Comparison of ENCODE assay signal across 14 cellular contexts in the genomic region with DNA sequence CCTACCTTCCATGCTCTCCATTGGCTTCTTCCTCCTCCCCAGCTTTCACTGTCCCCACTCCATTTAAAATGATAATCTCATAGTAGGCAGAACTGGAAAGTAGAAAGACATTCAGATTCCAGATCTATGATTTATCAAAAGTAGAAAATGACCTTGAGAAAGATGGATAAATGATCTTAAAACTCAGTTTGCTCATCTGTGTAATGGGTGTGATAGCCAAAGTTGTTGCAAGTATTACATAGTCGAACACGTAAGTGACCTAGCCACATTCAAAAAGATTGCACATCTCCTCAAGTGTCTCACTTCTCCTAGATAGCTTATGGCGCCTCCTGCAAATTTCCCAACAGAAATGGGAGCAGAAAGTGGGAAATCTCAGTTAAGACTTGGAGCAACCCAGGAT.
DNase-seq lines count a peak whose midpoint lies in the region; ATAC-seq and TF ChIP-seq lines count a peak whose summit lies in the region.
"Had no signal": no experiment of that assay in that cellular context is flagged by ENCODE, and none has a peak within 500 bp of the region (broad histone marks: within the 10 kb centered on the region; RNA-seq: fewer than 3 reads in every experiment).

No MANE protein-coding gene starts in this region.

- H3K9me3 Mint-ChIP-seq in memory B cell (peaks cover 9% of the 10 kb centered on the region), CD14-positive monocyte (peaks cover 3 to 6% (median 4%) of the 10 kb centered on the region in 7 donors)

- H3K9me3 ChIP-seq in BLaER1 treated with 17β-estradiol and CSF1 and Interleukin-3, amounts not matched to agents 10 nM and 100 nM (replicated peaks in 1 of 11), result peaks cover 0 to 24% (median 9%) of the 10 kb centered on the region in 11 experiments; a peak in 13 of 22 replicates
- H3K9me3 ChIP-seq in ascending aorta (no peaks in the 10 kb centered on the region), aorta (ENCODE audit: control insufficient read depth, low read length) (no peaks in the 10 kb centered on the region)

- H3K27ac Mint-ChIP-seq in memory B cell, result peak overlapping the region; percentile 87
- H3K27ac Mint-ChIP-seq in CD14-positive monocyte, result peak overlapping the region in 2 of 7 donors; percentile 52 to 64

- intact Hi-C loops in ascending aorta (cut with DNase I), result no loop called here
- intact Hi-C loops in aorta (cut with DNase I), result no loop called here
- intact Hi-C loops in CD14-positive monocyte (cut with micrococcal nuclease), result no loop called here
- intact Hi-C loops in cardiac septum (cut with DNase I), result no loop called here

- peaks cover 0 to 12% (median 4%) of the 10 kb centered on the region in 11 experiments; a peak in 2 of 22 replicates for H3K36me3 ChIP-seq in BLaER1 treated with 17β-estradiol and CSF1 and Interleukin-3, amounts not matched to agents 10 nM and 100 nM
- H3K36me3 ChIP-seq in ascending aorta (peaks cover 9 to 16% of the 10 kb centered on the region in 2 donors), aorta (ENCODE audit: control insufficient read depth in 1 of 2, insufficient read depth in 2 of 2, low read length in 1 of 2) (peaks cover 6 to 7% of the 10 kb centered on the region in 2 donors)

- no peak overlapping the region for H3K4me3 Mint-ChIP-seq in memory B cell
- no peak overlapping the region for H3K4me3 Mint-ChIP-seq in CD14-positive monocyte
- H3K4me3 Mint-ChIP-seq: CD4-positive, alpha-beta memory T cell had no signal

- H3K36me3 Mint-ChIP-seq in memory B cell (peaks cover 23% of the 10 kb centered on the region), CD14-positive monocyte (peaks cover 10 to 13% of the 10 kb centered on the region in 2 donors)

- no peak overlapping the region for H3K9ac ChIP-seq in BLaER1 treated with 17β-estradiol and CSF1 and Interleukin-3, amounts not matched to agents 10 nM and 100 nM

- H3K27me3 ChIP-seq in BLaER1 treated with 17β-estradiol and CSF1 and Interleukin-3, amounts not matched to agents 10 nM and 100 nM, result no peaks in the 10 kb centered on the region
- H3K27me3 ChIP-seq in ascending aorta (no peaks in the 10 kb centered on the region), aorta (ENCODE audit: control insufficient read depth in 1 of 2, insufficient read depth in 2 of 2, low read length in 1 of 2) (no peaks in the 10 kb centered on the region)

- H3K4me1 ChIP-seq in BLaER1 treated with 17β-estradiol and CSF1 and Interleukin-3, amounts not matched to agents 10 nM and 100 nM, result peaks cover 14 to 28% (median 17%) of the 10 kb centered on the region in 10 experiments
- peaks cover 0 to 14% of the 10 kb centered on the region in 2 donors for H3K4me1 ChIP-seq in ascending aorta
- H3K4me1 ChIP-seq in aorta (ENCODE audit: control insufficient read depth in 1 of 2, insufficient read depth in 2 of 2, low read length in 2 of 2), result peaks cover 1 to 4% of the 10 kb centered on the region in 2 donors

- H3K27me3 Mint-ChIP-seq in memory B cell (no peaks in the 10 kb centered on the region), CD14-positive monocyte (ENCODE audit: low read depth in 3 of 3) (peaks cover 0 to 2% (median 1%) of the 10 kb centered on the region in 3 donors)
- H3K27me3 Mint-ChIP-seq: CD4-positive, alpha-beta memory T cell had no signal

- no peaks in the 10 kb centered on the region for H4K20me1 ChIP-seq in BLaER1 treated with 17β-estradiol and CSF1 and Interleukin-3, amounts not matched to agents 10 nM and 100 nM

- H3K27ac ChIP-seq in BLaER1 treated with 17β-estradiol and CSF1 and Interleukin-3, amounts not matched to agents 10 nM and 100 nM, result no peak overlapping the region
- H3K27ac ChIP-seq in ascending aorta (peak overlapping the region; percentile 50 to 75), aorta (ENCODE audit: low read depth in 1 of 2, low read length in 2 of 2) (peak overlapping the region; percentile 24 to 34)

- H3K4me1 Mint-ChIP-seq in memory B cell (peaks cover 8% of the 10 kb centered on the region), CD14-positive monocyte (peaks cover 15% of the 10 kb centered on the region)
- H3K4me1 Mint-ChIP-seq: CD4-positive, alpha-beta memory T cell had no signal

- ATAC-seq in memory B cell (ENCODE audit: low read depth), result no peak
- ATAC-seq in aorta (ENCODE audit: low FRiP score), result no peak

- H3K4me2 ChIP-seq in BLaER1 treated with 17β-estradiol and CSF1 and Interleukin-3, amounts not matched to agents 10 nM and 100 nM, result peak overlapping the region; percentile 33 to 67 (median 53)

- WGBS in aorta, 2 donors, result 97 to 98% methylated on average over 3 of the region's 3 CpGs

- TF ChIP-seq CTCF in ascending aorta (IDR thresholded peaks at IDR 0.05), result no peak
- TF ChIP-seq CTCF in CD14-positive monocyte (IDR thresholded peaks at IDR 0.05), result no peak

- no peak for DNase-seq in ascending aorta (ENCODE audit: low spot score in 2 of 2)
- DNase-seq in memory B cell (ENCODE audit: low spot score in 2 of 2), result no peak
- DNase-seq in aorta, result no peak
- DNase-seq in CD14-positive monocyte (ENCODE audit: low spot score), result no peak
- DNase-seq in NCI-H69 (lab: John Stamatoyannopoulos, UW), result no peak
- no peak for DNase-seq in cardiac septum (ENCODE audit: low spot score)
- DNase-seq: Calu3; CD4-positive, alpha-beta memory T cell; COR-L47; DMS153; DND-41; H7; HCEC 1CT had no signal

- no peak overlapping the region for H3K4me3 ChIP-seq in BLaER1 treated with 17β-estradiol and CSF1 and Interleukin-3, amounts not matched to agents 10 nM and 100 nM
- H3K4me3 ChIP-seq in ascending aorta (no peak overlapping the region), aorta (ENCODE audit: low read length in 2 of 2) (no peak overlapping the region)

Comparison
In these comparisons a context has a peak if more than half of its experiments do, and no peak if none do; other contexts are left out.
1. H3K27ac ChIP-seq: peak in ascending aorta (2 of 2) and aorta (2 of 2); none in BLaER1 treated with 17β-estradiol and CSF1 and Interleukin-3, amounts not matched to agents 10 nM and 100 nM (0 of 11).